ENCODE assay signal across 5 cellular contexts in the genomic region with DNA sequence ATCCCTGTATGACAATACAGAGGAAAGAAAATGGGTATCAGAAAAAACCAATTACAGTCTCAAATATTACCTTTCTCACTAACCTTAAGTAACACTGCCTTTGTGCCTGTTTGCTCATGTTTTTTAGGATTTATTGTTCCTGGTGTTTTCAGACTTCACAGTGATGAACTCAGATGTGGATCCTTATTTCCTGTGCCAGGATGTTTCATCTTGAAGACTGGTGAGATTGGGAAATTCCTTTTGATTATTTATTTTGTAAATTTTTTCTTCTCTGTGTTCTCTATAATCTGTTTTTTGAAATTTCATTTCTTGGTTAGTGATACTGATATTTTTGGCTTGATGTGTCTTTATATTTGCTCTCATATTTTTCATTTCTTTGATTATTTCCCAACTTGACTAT.
"Had no signal": no experiment of that assay in that cellular context is flagged by ENCODE, and none has a peak within 500 bp of the region (broad histone marks: within the 10 kb centered on the region; RNA-seq: fewer than 3 reads in every experiment).

No MANE protein-coding gene starts in this region.

- H3K27ac Mint-ChIP-seq: H9 had no signal

- H3K4me3 ChIP-seq: GM23248 had no signal

- H3K27ac ChIP-seq: GM23248 had no signal

- H3K9me3 Mint-ChIP-seq: H9 had no signal

- H3K4me3 Mint-ChIP-seq: H9 had no signal

- DNase-seq: GM23248, GOT3, H9, HCEC 1CT, IMR-90 had no signal
